In genomic region chr10:114515515-114515914, GRCh38 we compare ENCODE assay signal across 1 cellular context.
TF ChIP-seq lines count a peak whose summit lies in the region.

No MANE protein-coding gene starts in this region.

TF ChIP-seq in GM23338, 12 proteins besides CTCF, POLR2A, EP300 and RAD21:
- TF ChIP-seq, protein P1, sequence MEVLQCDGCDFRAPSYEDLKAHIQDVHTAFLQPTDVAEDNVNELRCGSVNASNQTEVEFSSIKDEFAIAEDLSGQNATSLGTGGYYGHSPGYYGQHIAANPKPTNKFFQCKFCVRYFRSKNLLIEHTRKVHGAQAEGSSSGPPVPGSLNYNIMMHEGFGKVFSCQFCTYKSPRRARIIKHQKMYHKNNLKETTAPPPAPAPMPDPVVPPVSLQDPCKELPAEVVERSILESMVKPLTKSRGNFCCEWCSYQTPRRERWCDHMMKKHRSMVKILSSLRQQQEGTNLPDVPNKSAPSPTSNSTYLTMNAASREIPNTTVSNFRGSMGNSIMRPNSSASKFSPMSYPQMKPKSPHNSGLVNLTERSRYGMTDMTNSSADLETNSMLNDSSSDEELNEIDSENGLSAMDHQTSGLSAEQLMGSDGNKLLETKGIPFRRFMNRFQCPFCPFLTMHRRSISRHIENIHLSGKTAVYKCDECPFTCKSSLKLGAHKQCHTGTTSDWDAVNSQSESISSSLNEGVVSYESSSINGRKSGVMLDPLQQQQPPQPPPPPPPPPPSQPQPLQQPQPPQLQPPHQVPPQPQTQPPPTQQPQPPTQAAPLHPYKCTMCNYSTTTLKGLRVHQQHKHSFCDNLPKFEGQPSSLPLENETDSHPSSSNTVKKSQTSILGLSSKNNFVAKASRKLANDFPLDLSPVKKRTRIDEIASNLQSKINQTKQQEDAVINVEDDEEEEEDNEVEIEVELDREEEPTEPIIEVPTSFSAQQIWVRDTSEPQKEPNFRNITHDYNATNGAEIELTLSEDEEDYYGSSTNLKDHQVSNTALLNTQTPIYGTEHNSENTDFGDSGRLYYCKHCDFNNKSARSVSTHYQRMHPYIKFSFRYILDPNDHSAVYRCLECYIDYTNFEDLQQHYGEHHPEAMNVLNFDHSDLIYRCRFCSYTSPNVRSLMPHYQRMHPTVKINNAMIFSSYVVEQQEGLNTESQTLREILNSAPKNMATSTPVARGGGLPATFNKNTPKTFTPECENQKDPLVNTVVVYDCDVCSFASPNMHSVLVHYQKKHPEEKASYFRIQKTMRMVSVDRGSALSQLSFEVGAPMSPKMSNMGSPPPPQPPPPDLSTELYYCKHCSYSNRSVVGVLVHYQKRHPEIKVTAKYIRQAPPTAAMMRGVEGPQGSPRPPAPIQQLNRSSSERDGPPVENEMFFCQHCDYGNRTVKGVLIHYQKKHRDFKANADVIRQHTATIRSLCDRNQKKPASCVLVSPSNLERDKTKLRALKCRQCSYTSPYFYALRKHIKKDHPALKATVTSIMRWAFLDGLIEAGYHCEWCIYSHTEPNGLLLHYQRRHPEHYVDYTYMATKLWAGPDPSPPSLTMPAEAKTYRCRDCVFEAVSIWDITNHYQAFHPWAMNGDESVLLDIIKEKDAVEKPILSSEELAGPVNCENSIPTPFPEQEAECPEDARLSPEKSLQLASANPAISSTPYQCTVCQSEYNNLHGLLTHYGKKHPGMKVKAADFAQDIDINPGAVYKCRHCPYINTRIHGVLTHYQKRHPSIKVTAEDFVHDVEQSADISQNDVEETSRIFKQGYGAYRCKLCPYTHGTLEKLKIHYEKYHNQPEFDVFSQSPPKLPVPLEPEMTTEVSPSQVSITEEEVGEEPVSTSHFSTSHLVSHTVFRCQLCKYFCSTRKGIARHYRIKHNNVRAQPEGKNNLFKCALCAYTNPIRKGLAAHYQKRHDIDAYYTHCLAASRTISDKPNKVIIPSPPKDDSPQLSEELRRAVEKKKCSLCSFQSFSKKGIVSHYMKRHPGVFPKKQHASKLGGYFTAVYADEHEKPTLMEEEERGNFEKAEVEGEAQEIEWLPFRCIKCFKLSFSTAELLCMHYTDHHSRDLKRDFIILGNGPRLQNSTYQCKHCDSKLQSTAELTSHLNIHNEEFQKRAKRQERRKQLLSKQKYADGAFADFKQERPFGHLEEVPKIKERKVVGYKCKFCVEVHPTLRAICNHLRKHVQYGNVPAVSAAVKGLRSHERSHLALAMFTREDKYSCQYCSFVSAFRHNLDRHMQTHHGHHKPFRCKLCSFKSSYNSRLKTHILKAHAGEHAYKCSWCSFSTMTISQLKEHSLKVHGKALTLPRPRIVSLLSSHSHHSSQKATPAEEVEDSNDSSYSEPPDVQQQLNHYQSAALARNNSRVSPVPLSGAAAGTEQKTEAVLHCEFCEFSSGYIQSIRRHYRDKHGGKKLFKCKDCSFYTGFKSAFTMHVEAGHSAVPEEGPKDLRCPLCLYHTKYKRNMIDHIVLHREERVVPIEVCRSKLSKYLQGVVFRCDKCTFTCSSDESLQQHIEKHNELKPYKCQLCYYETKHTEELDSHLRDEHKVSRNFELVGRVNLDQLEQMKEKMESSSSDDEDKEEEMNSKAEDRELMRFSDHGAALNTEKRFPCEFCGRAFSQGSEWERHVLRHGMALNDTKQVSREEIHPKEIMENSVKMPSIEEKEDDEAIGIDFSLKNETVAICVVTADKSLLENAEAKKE (CRISPR knock-in tag; IDR thresholded peaks at IDR 0.05), result no peak
- no peak for TF ChIP-seq ZNF114 (CRISPR knock-in tag; IDR thresholded peaks at IDR 0.05)
- TF ChIP-seq ZNF331 (CRISPR knock-in tag; IDR thresholded peaks at IDR 0.05; ENCODE audit: low read depth), result no peak
- no peak for TF ChIP-seq NANOG (IDR thresholded peaks at IDR 0.05; ENCODE audit: borderline replicate concordance)
- TF ChIP-seq STAT1 (IDR thresholded peaks at IDR 0.05; ENCODE audit: unreplicated experiment), result no peak
- TF ChIP-seq EZH2 (IDR thresholded peaks at IDR 0.05; ENCODE audit: low read depth, unreplicated experiment), result no peak
- TF ChIP-seq ETS1 (IDR thresholded peaks at IDR 0.05), result no peak
- TF ChIP-seq, protein P2, sequence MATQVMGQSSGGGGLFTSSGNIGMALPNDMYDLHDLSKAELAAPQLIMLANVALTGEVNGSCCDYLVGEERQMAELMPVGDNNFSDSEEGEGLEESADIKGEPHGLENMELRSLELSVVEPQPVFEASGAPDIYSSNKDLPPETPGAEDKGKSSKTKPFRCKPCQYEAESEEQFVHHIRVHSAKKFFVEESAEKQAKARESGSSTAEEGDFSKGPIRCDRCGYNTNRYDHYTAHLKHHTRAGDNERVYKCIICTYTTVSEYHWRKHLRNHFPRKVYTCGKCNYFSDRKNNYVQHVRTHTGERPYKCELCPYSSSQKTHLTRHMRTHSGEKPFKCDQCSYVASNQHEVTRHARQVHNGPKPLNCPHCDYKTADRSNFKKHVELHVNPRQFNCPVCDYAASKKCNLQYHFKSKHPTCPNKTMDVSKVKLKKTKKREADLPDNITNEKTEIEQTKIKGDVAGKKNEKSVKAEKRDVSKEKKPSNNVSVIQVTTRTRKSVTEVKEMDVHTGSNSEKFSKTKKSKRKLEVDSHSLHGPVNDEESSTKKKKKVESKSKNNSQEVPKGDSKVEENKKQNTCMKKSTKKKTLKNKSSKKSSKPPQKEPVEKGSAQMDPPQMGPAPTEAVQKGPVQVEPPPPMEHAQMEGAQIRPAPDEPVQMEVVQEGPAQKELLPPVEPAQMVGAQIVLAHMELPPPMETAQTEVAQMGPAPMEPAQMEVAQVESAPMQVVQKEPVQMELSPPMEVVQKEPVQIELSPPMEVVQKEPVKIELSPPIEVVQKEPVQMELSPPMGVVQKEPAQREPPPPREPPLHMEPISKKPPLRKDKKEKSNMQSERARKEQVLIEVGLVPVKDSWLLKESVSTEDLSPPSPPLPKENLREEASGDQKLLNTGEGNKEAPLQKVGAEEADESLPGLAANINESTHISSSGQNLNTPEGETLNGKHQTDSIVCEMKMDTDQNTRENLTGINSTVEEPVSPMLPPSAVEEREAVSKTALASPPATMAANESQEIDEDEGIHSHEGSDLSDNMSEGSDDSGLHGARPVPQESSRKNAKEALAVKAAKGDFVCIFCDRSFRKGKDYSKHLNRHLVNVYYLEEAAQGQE (IDR thresholded peaks at IDR 0.05; ENCODE audit: unreplicated experiment), result no peak
- no peak for TF ChIP-seq CREB1 (CRISPR knock-in tag; IDR thresholded peaks at IDR 0.05; ENCODE audit: low read depth)
- TF ChIP-seq EZH2phosphoT487 (IDR thresholded peaks at IDR 0.05; ENCODE audit: unreplicated experiment), result no peak
- TF ChIP-seq POLR2AphosphoS5 (IDR thresholded peaks at IDR 0.05; ENCODE audit: low read depth), result no peak
- TF ChIP-seq JUNB (IDR thresholded peaks at IDR 0.05; ENCODE audit: unreplicated experiment), result no peak
